ENCODE assay signal across 9 cellular contexts in the genomic region with DNA sequence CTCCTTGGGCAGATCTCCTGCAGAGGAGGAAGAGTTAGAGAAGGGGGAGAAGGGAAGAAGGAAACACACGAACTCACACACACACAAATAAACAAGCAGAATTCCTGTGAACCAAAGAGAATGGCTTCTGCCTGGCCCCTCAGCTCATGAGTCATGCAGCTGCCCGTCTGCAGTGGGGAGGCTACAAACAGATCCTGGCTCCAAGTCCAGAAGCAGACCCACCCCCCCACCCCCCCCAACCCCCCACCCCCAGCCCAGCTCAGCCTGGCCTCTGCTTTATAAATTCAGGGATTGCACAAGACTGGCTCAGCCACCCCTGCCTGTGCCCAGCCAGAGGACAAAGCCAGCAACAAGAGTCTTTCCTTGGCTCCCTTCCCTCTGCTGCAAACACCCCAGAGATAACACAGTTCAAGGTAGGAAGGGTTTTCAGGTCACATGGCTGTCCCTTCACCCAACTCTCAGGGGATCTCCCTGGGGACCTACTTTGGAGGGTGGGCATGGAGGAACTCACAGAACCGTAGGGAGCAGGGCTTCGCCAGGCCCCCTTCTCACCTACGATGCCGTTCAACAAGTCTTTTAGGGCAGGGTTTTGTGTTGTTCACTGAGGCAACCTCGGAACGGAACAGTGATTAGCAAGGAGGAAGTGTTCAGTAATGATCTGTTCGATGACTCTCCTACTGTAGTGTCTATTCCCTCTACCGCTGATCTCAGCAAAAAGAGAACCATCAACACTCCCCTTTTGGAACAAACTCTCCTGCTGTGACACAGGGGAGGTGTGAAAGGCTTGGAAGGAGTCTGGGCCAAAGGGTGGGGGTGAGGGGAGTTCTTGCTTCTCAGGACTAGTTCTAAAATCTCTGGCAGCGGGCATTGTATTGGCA. TPM values are rescaled to one million over a fixed set of nuclear protein-coding genes. Genes with fewer than 3 reads are reported as not detected.
DNase-seq lines count a peak whose midpoint lies in the region; ATAC-seq and TF ChIP-seq lines count a peak whose summit lies in the region.
"Had no signal": no experiment of that assay in that cellular context is flagged by ENCODE, and none has a peak within 500 bp of the region (broad histone marks: within the 10 kb centered on the region; RNA-seq: fewer than 3 reads in every experiment).

No MANE protein-coding gene starts in this region.

- no peaks in the 10 kb centered on the region for H4K20me1 ChIP-seq in GM23338 (replicated peaks; ENCODE audit: insufficient read depth)
- H4K20me1 ChIP-seq in Karpas-422 (ENCODE audit: insufficient read depth, low read depth, low read length) = no peaks in the 10 kb centered on the region

- H3K36me3 ChIP-seq in GM23338 (ENCODE audit: insufficient read depth) = no peaks in the 10 kb centered on the region
- peaks cover 0 to 40% (median 17%) of the 10 kb centered on the region in 9 donors for H3K36me3 ChIP-seq in heart left ventricle
- no peaks in the 10 kb centered on the region for H3K36me3 ChIP-seq in Karpas-422 (ENCODE audit: insufficient read depth, low read length)

- H3K27me3 ChIP-seq in GM23338 (ENCODE audit: insufficient read depth) (no peaks in the 10 kb centered on the region), heart left ventricle (no peaks in the 10 kb centered on the region), Karpas-422 (ENCODE audit: low read length) (no peaks in the 10 kb centered on the region)

- H3K9ac ChIP-seq in Karpas-422 (ENCODE audit: low read length) = no peak overlapping the region

- H3K9me3 ChIP-seq in heart left ventricle (no peaks in the 10 kb centered on the region), Karpas-422 (ENCODE audit: low read length) (no peaks in the 10 kb centered on the region)

- peaks cover 12% of the 10 kb centered on the region for H3K36me3 Mint-ChIP-seq in GM23338 (ENCODE audit: low read depth)

- intact Hi-C loops in heart left ventricle (cut with DNase I) = loop anchor here in 5 of 10 donors (5.0 to 10.0 kb wide), 6 partner anchors 39 to 97 kb away; a partner anchor contains a TSS

- no peak for DNase-seq in GM23338 (ENCODE audit: low spot score)
- peak; percentile 65 for DNase-seq in SKM-1 (lab: John Stamatoyannopoulos, UW; ENCODE audit: unreplicated experiment)
- peak in 4 of 5 donors; percentile 36 to 82 (median 59) for DNase-seq in heart left ventricle
- no peak for DNase-seq in activated CD8-positive, alpha-beta memory T cell treated with anti-CD3 and anti-CD28 coated beads, Interleukin-2, amount 50 U/mL, for 48 hours
- DNase-seq in Karpas-422 = no peak
- no peak for DNase-seq in COLO829 (ENCODE audit: low spot score)

- H3K4me2 ChIP-seq in GM23338 (no peak overlapping the region), Karpas-422 (ENCODE audit: low read depth, low read length, poor library complexity, severe bottlenecking) (no peak overlapping the region)

- no peak for TF ChIP-seq POLR2A in heart left ventricle (IDR thresholded peaks at IDR 0.05)

- H3K27ac ChIP-seq in GM23338 (ENCODE audit: low read depth) (no peak overlapping the region), heart left ventricle (peak overlapping the region; percentile 50 to 95 (median 80)), skin epidermis (peak overlapping the region in 20 of 21 experiments; percentile 53 to 94 (median 80)), Karpas-422 (ENCODE audit: low read length) (no peak overlapping the region)

- H2AFZ ChIP-seq in GM23338 (no peak overlapping the region), Karpas-422 (ENCODE audit: low read length) (no peak overlapping the region; the same call in 1 of the 2 replicates)

- H3K9me3 Mint-ChIP-seq in GM23338 = no peaks in the 10 kb centered on the region
- H3K9me3 Mint-ChIP-seq: T-helper 1 cell treated with Interleukin-12 subunit alpha and Interleukin-12 subunit beta and Interleukin-4 antibody, amounts not matched to agents 30 μg/mL and 1 μg/mL, for 36 hours had no signal

- H3K4me1 ChIP-seq in GM23338 (ENCODE audit: insufficient read depth) = peaks cover 11% of the 10 kb centered on the region; the same call in 1 of the 2 replicates
- H3K4me1 ChIP-seq in heart left ventricle = peaks cover 24 to 97% (median 82%) of the 10 kb centered on the region in 12 donors
- no peaks in the 10 kb centered on the region; the same call in 1 of the 2 replicates for H3K4me1 ChIP-seq in Karpas-422 (ENCODE audit: low read length)

- H3K79me2 ChIP-seq in GM23338 (replicated peaks; ENCODE audit: insufficient read depth) (no peaks in the 10 kb centered on the region), Karpas-422 (ENCODE audit: low read length) (no peaks in the 10 kb centered on the region)

- peaks cover 47% of the 10 kb centered on the region for H3K4me1 Mint-ChIP-seq in GM23338

- H3K4me3 ChIP-seq in GM23338 = no peak overlapping the region
- H3K4me3 ChIP-seq in heart left ventricle = no peak overlapping the region
- no peak overlapping the region for H3K4me3 ChIP-seq in skin epidermis
- H3K4me3 ChIP-seq in Karpas-422 (ENCODE audit: low read length) = no peak overlapping the region

- H3K27me3 Mint-ChIP-seq in GM23338 (ENCODE audit: insufficient read depth, low read depth, poor library complexity) = peaks cover 15% of the 10 kb centered on the region

- WGBS in heart left ventricle, 4 donors = 30 to 49% (median 39%) methylated on average over 11 of the region's 11 CpGs

- H3K9me2 ChIP-seq in GM23338 (ENCODE audit: insufficient read depth) (no peaks in the 10 kb centered on the region), Karpas-422 (replicated peaks; ENCODE audit: insufficient read depth, low read length) (no peaks in the 10 kb centered on the region)

- peak overlapping the region; percentile 74 for H3K27ac Mint-ChIP-seq in GM23338
- H3K27ac Mint-ChIP-seq: T-helper 1 cell treated with Interleukin-12 subunit alpha and Interleukin-12 subunit beta and Interleukin-4 antibody, amounts not matched to agents 30 μg/mL and 1 μg/mL, for 36 hours had no signal

- ATAC-seq in GM23338 = no peak
- ATAC-seq in heart left ventricle = peak; percentile 77 to 82 (median 80)
- no peak for ATAC-seq in GM21737 (IDR thresholded peaks at IDR 0.05; ENCODE audit: unreplicated experiment)

- H3K4me3 Mint-ChIP-seq in GM23338 = no peak overlapping the region
- H3K4me3 Mint-ChIP-seq: T-helper 1 cell treated with Interleukin-12 subunit alpha and Interleukin-12 subunit beta and Interleukin-4 antibody, amounts not matched to agents 30 μg/mL and 1 μg/mL, for 36 hours had no signal

- TF ChIP-seq CTCF in GM23338 (conservative IDR thresholded peaks at IDR 0.05; ENCODE audit: low read depth in 2 of 2) (no peak), heart left ventricle (IDR thresholded peaks at IDR 0.05) (no peak)

- H3F3A ChIP-seq in GM23338 (replicated peaks; ENCODE audit: low read depth) = no peaks in the 10 kb centered on the region

TF ChIP-seq in GM23338, 12 proteins besides CTCF, POLR2A, EP300 and RAD21 (continues in another document):
- TF ChIP-seq STAT1 (IDR thresholded peaks at IDR 0.05; ENCODE audit: unreplicated experiment) = no peak

RNA-seq across cellular contexts. Expression of a gene that starts 35.5 kb away (rescaled TPM):
- total RNA-seq in GM23338 (2014; rRNA removed; shearing (Covaris generic)) = 961 and 1,283 TPM in 2 replicates
- polyA plus RNA-seq in GM23338 (2016; fragmentation: Nextera tagmentation; extraction: Ambion mirVana) (3,167 and 3,552 TPM in 2 replicates), heart left ventricle (1,000 to 10,000 TPM; 1,719 to 2,980 TPM)
- total RNA-seq in heart left ventricle = 100 to 1,000 TPM; 299 to 597 (median 438) TPM
- total RNA-seq in Karpas-422 (2014; rRNA removed; shearing (Covaris generic); ENCODE audit: low replicate concordance) = 2,423 and 3,362 TPM in 2 replicates

RNA-seq across cellular contexts. Expression of a gene that starts 35.6 kb away (rescaled TPM):
- total RNA-seq in GM23338 (2014; rRNA removed; shearing (Covaris generic)) = 1.9 and 3.3 TPM in 2 replicates
- polyA plus RNA-seq in GM23338 (2016; fragmentation: Nextera tagmentation; extraction: Ambion mirVana) (1.0 and 1.1 TPM in 2 replicates), heart left ventricle (1 to 10 TPM in 1 of 2 donors, under 1 TPM in 1; 0.72 to 2.6 TPM)
- total RNA-seq in heart left ventricle = 10 to 100 TPM in 1 of 9 donors, 1 to 10 TPM in 7, under 1 TPM in 1; 0.71 to 10.1 (median 4.1) TPM
- total RNA-seq in Karpas-422 (2014; rRNA removed; shearing (Covaris generic); ENCODE audit: low replicate concordance) = 13.3 and 15.3 TPM in 2 replicates

Comparison
In these comparisons a context has a peak if more than half of its experiments do, and no peak if none do; other contexts are left out.
1. ATAC-seq: peak in heart left ventricle (4 of 4); none in GM23338 (single experiment) and GM21737 (single experiment).
2. DNase-seq: peak in SKM-1 (single experiment) and heart left ventricle (4 of 5); none in GM23338 (single experiment), activated CD8-positive, alpha-beta memory T cell treated with anti-CD3 and anti-CD28 coated beads, Interleukin-2, amount 50 U/mL, for 48 hours (single experiment), Karpas-422 (single experiment) and COLO829 (single experiment).
3. H3K27ac ChIP-seq: peak in heart left ventricle (12 of 12) and skin epidermis (20 of 21); none in GM23338 (single experiment) and Karpas-422 (single experiment).